In genomic region chr7:147231275-147231674, GRCh38 we compare ENCODE assay signal across 6 cellular contexts.
"Had no signal": no experiment of that assay in that cellular context is flagged by ENCODE, and none has a peak within 500 bp of the region (broad histone marks: within the 10 kb centered on the region; RNA-seq: fewer than 3 reads in every experiment).

No MANE protein-coding gene starts in this region.

- DNase-seq: IMR-90, KBM-7, KG1 had no signal

- H3K27ac ChIP-seq: HL-60, KMS-11 had no signal

- H3K9ac ChIP-seq: KMS-11 had no signal

- H3K4me2 ChIP-seq: KMS-11 had no signal

- FAIRE-seq: HTR-8/SVneo had no signal
